ENCODE assay signal across 17 cellular contexts in genomic region chr19:23917856-23918255, GRCh38. TPM values are rescaled to one million over a fixed set of nuclear protein-coding genes. Genes with fewer than 3 reads are reported as not detected.
DNase-seq lines count a peak whose midpoint lies in the region; ATAC-seq, FAIRE-seq and TF ChIP-seq lines count a peak whose summit lies in the region.
"Had no signal": no experiment of that assay in that cellular context is flagged by ENCODE, and none has a peak within 500 bp of the region (broad histone marks: within the 10 kb centered on the region; RNA-seq: fewer than 3 reads in every experiment).

No MANE protein-coding gene starts in this region.

- no peak for TF ChIP-seq CTCF in D721Med (IDR thresholded peaks at IDR 0.05; ENCODE audit: insufficient read depth, missing control alignments)
- TF ChIP-seq CTCF in choroid plexus epithelial cell (conservative IDR thresholded peaks at IDR 0.05; ENCODE audit: low read depth, low read length): no peak

- DNase-seq in D721Med (ENCODE audit: insufficient read length, low spot score): no peak
- DNase-seq in NCI-H2029 treated with DMSO at 0.1 percent for 48 hours (lab: John Stamatoyannopoulos, UW): peak; percentile 76
- peak; percentile 1 for DNase-seq in choroid plexus epithelial cell (ENCODE audit: low read depth)
- peak; percentile 50 for DNase-seq in mucosa of gallbladder (ENCODE audit: low spot score)
- DNase-seq in left cardiac atrium: no peak
- DNase-seq: activated naive CD4-positive, alpha-beta T cell treated with anti-CD3 and anti-CD28 coated beads, Interleukin-2, amount 50 U/mL, for 16 hours; CD4-positive, CD25-positive, alpha-beta regulatory T cell; dermis blood vessel endothelial cell; NCI-H1694 treated with DMSO at 0.1 percent for 48 hours; NCI-H526; stimulated activated CD4-positive, alpha-beta T cell treated with anti-CD3 and anti-CD28 coated beads, Interleukin-15, amount 100 ng/mL, for 24 hours; stomach; T1000 had no signal

- intact Hi-C loops in left cardiac atrium (cut with DNase I): no loop called here

- peak; percentile 64 for FAIRE-seq in D721Med (lab: Jason Lieb, UNC)

- ATAC-seq in HG02759 (IDR thresholded peaks at IDR 0.05; ENCODE audit: unreplicated experiment) (no peak), HG03520 (IDR thresholded peaks at IDR 0.05; ENCODE audit: unreplicated experiment) (no peak), GM21528 (IDR thresholded peaks at IDR 0.05; ENCODE audit: low FRiP score, unreplicated experiment) (no peak), left cardiac atrium (no peak)

- no peak overlapping the region for H3K4me3 ChIP-seq in choroid plexus epithelial cell (ENCODE audit: low read depth, low read length)
- H3K4me3 ChIP-seq: SK-N-MC, stomach had no signal

RNA-seq across cellular contexts. Expression of gene ZNF726, which starts 3.2 kb away (rescaled TPM):
- total RNA-seq in mucosa of gallbladder (5.2 TPM), left cardiac atrium (under 1 TPM; 0.53 to 0.60 TPM)

Comparison
In these comparisons a context has a peak if more than half of its experiments do, and no peak if none do; other contexts are left out.
1. DNase-seq: peak in NCI-H2029 treated with DMSO at 0.1 percent for 48 hours (single experiment), choroid plexus epithelial cell (single experiment) and mucosa of gallbladder (single experiment); none in D721Med (single experiment) and left cardiac atrium (single experiment).